ENCODE assay signal across 28 cellular contexts in the genomic region with DNA sequence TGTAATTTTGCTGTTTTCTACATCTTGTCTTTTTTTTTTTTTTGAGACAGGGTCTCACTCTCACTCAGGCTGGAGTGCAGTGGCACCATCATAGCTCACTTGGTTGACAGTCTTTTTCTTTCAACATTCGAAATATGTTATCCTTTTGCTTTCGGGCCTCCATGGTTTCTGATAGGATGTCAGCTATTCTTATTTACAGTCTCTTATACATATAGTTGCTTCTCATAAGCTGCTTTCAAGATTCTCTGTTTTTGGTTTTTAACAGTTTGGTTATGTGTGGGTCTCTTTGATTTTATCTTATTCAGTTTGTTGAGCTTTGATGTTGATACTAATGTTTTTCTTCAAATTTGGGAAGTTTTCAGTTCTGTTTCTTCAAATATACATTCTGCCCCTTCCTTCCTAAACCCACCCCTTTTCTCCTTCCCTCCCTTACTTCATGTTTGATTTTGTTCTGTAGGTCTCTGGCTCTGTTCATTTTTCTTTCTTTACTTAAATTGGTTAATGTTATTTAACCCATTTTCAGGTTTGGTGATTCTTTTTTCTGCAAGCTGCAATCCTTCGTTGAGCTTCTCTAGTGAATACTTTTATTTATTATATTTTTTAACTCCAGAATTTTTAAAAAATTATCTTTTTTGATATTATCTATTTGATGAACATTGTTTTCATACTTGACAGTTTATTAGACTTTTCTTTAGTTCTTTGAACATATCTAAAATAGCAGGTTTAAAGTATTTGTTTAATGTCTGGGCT. TPM values are rescaled to one million over a fixed set of nuclear protein-coding genes. Genes with fewer than 3 reads are reported as not detected.
DNase-seq lines count a peak whose midpoint lies in the region; ATAC-seq, FAIRE-seq and TF ChIP-seq lines count a peak whose summit lies in the region.
"Had no signal": no experiment of that assay in that cellular context is flagged by ENCODE, and none has a peak within 500 bp of the region (broad histone marks: within the 10 kb centered on the region; RNA-seq: fewer than 3 reads in every experiment).

No MANE protein-coding gene starts in this region.

- H2AFZ ChIP-seq in GM12878 (ENCODE audit: control insufficient read depth, low read depth, low read length) = no peak overlapping the region
- H2AFZ ChIP-seq: GM23338, neural progenitor cell had no signal

- H3K27me3 Mint-ChIP-seq in activated CD8-positive, alpha-beta T cell treated with anti-CD3 and anti-CD28 coated beads for 36 hours = no peaks in the 10 kb centered on the region
- no peaks in the 10 kb centered on the region for H3K27me3 Mint-ChIP-seq in activated CD8-positive, alpha-beta T cell treated with anti-CD3 and anti-CD28 coated beads, Interleukin-2, amount 10 ng/mL, durations not matched to agents 7 days and 5 days (ENCODE audit: low read depth)
- H3K27me3 Mint-ChIP-seq: activated CD4-positive, alpha-beta T cell treated with anti-CD3 and anti-CD28 coated beads, Interleukin-2, amount 10 ng/mL, durations not matched to agents 7 days and 5 days; effector memory CD8-positive, alpha-beta T cell had no signal

- H3K4me1 ChIP-seq in GM12878 (ENCODE audit: control insufficient read depth, insufficient read depth, low read length) (peaks cover 6% of the 10 kb centered on the region), pancreas (peaks cover 5 to 12% (median 9%) of the 10 kb centered on the region in 3 donors)
- H3K4me1 ChIP-seq: neural progenitor cell, right lobe of liver had no signal

- 76% methylated on average over 3 of the region's 3 CpGs for WGBS in GM12878 (ENCODE audit: insufficient coverage, insufficient replicate concordance, low lambda C conversion rate, missing lambda C conversion rate)
- WGBS in pancreas, 2 donors = 81 to 82% methylated on average over 3 of the region's 3 CpGs

- no peak for TF ChIP-seq EP300 in GM12878 (IDR thresholded peaks at IDR 0.05; ENCODE audit: borderline replicate concordance in 1 of 2, control insufficient read depth in 1 of 2, low read depth in 2 of 2, low read length in 2 of 2)

- no peaks in the 10 kb centered on the region; the same call in 1 of the 2 replicates for H4K20me1 ChIP-seq in GM12878 (ENCODE audit: control insufficient read depth, insufficient read depth)

- H3K9me3 Mint-ChIP-seq in activated CD8-positive, alpha-beta T cell treated with anti-CD3 and anti-CD28 coated beads for 36 hours = peaks cover 28% of the 10 kb centered on the region
- H3K9me3 Mint-ChIP-seq in activated CD8-positive, alpha-beta T cell treated with anti-CD3 and anti-CD28 coated beads, Interleukin-2, amount 10 ng/mL, durations not matched to agents 7 days and 5 days (ENCODE audit: insufficient read depth) = peaks cover 32% of the 10 kb centered on the region
- H3K9me3 Mint-ChIP-seq: HFFc6 had no signal

- H3K36me3 ChIP-seq in GM12878 (ENCODE audit: control insufficient read depth in 2 of 2, insufficient read depth in 2 of 2, low read length in 1 of 2) (peaks cover 0 to 3% of the 10 kb centered on the region in 2 experiments; a peak in 1 of 4 replicates), pancreas (no peaks in the 10 kb centered on the region)
- H3K36me3 ChIP-seq: heart right ventricle, neural progenitor cell, right lobe of liver, stomach, tibial artery had no signal

- RAD21 ChIA-PET in GM12878 (lab: Charles Lee; ENCODE audit: unreplicated experiment) = interaction anchor here (1.3 to 2.1 kb wide), 2 partner anchors 19 to 110 kb away, joined by 6 to 7 read pairs; partner anchors contain the start of gene SEPTIN7

- H3K9ac ChIP-seq in GM12878 (ENCODE audit: control insufficient read depth, insufficient read depth, low read length) = no peak overlapping the region
- H3K9ac ChIP-seq: neural progenitor cell, SK-N-SH had no signal

- no peak for TF ChIP-seq CTCF in activated CD8-positive, alpha-beta T cell treated with anti-CD3 and anti-CD28 coated beads for 36 hours (IDR thresholded peaks at IDR 0.05)
- TF ChIP-seq CTCF in GM12878 (IDR thresholded peaks at IDR 0.05 in 2 of 3, conservative IDR thresholded peaks at IDR 0.05 in 1 of 3; ENCODE audit: control insufficient read depth in 2 of 3, extremely low read depth in 1 of 3, insufficient read depth in 1 of 3, low read depth in 3 of 3, low read length in 3 of 3) (no peak), pancreas (IDR thresholded peaks at IDR 0.05) (no peak)

- peaks cover 65% of the 10 kb centered on the region for H3K4me1 Mint-ChIP-seq in activated CD8-positive, alpha-beta T cell treated with anti-CD3 and anti-CD28 coated beads for 36 hours (ENCODE audit: low read depth)
- H3K4me1 Mint-ChIP-seq in activated CD8-positive, alpha-beta T cell treated with anti-CD3 and anti-CD28 coated beads, Interleukin-2, amount 10 ng/mL, durations not matched to agents 7 days and 5 days (ENCODE audit: low read depth) = peaks cover 58% of the 10 kb centered on the region
- H3K4me1 Mint-ChIP-seq: neural progenitor cell had no signal

- H3K9me3 ChIP-seq in GM12878 (replicated peaks; ENCODE audit: control insufficient read depth, insufficient read depth, low read length) (peaks cover 22% of the 10 kb centered on the region), pancreas (no peaks in the 10 kb centered on the region)

- H3K27me3 ChIP-seq in GM12878 (replicated peaks in 1 of 2; ENCODE audit: control insufficient read depth in 2 of 2, insufficient read depth in 2 of 2, low read length in 1 of 2) = no peaks in the 10 kb centered on the region
- no peaks in the 10 kb centered on the region for H3K27me3 ChIP-seq in pancreas
- H3K27me3 ChIP-seq: heart right ventricle, neural progenitor cell, right lobe of liver, stomach, tibial artery had no signal

- BruUV-seq in GM12878 (replicated peaks; lab: Mats Ljungman, UMichigan) = no TSS peak

- no peak for TF ChIP-seq RAD21 in GM12878 (IDR thresholded peaks at IDR 0.05; ENCODE audit: insufficient read depth, low read depth, low read length)

- no peak for DNase-seq in activated CD8-positive, alpha-beta T cell treated with anti-CD3 and anti-CD28 coated beads for 36 hours
- DNase-seq in activated CD8-positive, alpha-beta T cell treated with anti-CD3 and anti-CD28 coated beads, Interleukin-2, amount 10 ng/mL, durations not matched to agents 7 days and 5 days = no peak
- DNase-seq in H54 (ENCODE audit: insufficient read length, low spot score) = no peak
- DNase-seq in GM12878 (ENCODE audit: low read depth, low spot score) = no peak
- DNase-seq in pancreas = no peak
- no peak for DNase-seq in cerebellar nuclear complex (lab: John Stamatoyannopoulos, UW)
- DNase-seq in NCI-H510A treated with DMSO at 0.1 percent for 48 hours (lab: John Stamatoyannopoulos, UW) = no peak
- DNase-seq: activated CD4-positive, alpha-beta T cell treated with anti-CD3 and anti-CD28 coated beads, Interleukin-2, amount 10 ng/mL, durations not matched to agents 7 days and 5 days; activated naive CD4-positive, alpha-beta T cell treated with Interleukin-2 at 50 U/mL for 16 hours; CD8-positive, alpha-beta T cell; cortex of kidney; DMS 273 treated with DMSO at 0.1 percent for 48 hours; effector memory CD8-positive, alpha-beta T cell; foreskin fibroblast; heart right ventricle; HFFc6; MV-4-11; NCI-H1436 treated with DMSO at 0.1 percent for 48 hours; NCI-H446 treated with DMSO at 0.1 percent for 48 hours; right lobe of liver; stomach; tibial artery had no signal

- no peak overlapping the region for H3K4me3 Mint-ChIP-seq in activated CD8-positive, alpha-beta T cell treated with anti-CD3 and anti-CD28 coated beads for 36 hours
- no peak overlapping the region for H3K4me3 Mint-ChIP-seq in activated CD8-positive, alpha-beta T cell treated with anti-CD3 and anti-CD28 coated beads, Interleukin-2, amount 10 ng/mL, durations not matched to agents 7 days and 5 days
- H3K4me3 Mint-ChIP-seq: activated CD4-positive, alpha-beta T cell treated with anti-CD3 and anti-CD28 coated beads, Interleukin-2, amount 10 ng/mL, durations not matched to agents 7 days and 5 days; CD8-positive, alpha-beta T cell; GM23338; HFFc6; neural progenitor cell had no signal

- TF ChIP-seq POLR2A in H54 (IDR thresholded peaks at IDR 0.05; ENCODE audit: low read depth, low read length) (no peak), GM12878 (IDR thresholded peaks at IDR 0.05; ENCODE audit: low read depth, low read length) (no peak)

- in situ Hi-C loops in GM12878 (cut with MboI) = no loop called here

- no peak overlapping the region for H3K4me3 ChIP-seq in GM12878
- H3K4me3 ChIP-seq in pancreas = no peak overlapping the region
- H3K4me3 ChIP-seq: GM23338, heart right ventricle, neural progenitor cell, right lobe of liver, stomach, tibial artery had no signal

- peaks cover 99% of the 10 kb centered on the region for H3K79me2 ChIP-seq in GM12878 (ENCODE audit: control insufficient read depth, insufficient read depth, low read length)

- intact Hi-C loops in activated CD8-positive, alpha-beta T cell treated with anti-CD3 and anti-CD28 coated beads for 36 hours (cut with micrococcal nuclease) = no loop called here
- intact Hi-C loops in GM12878 (cut with micrococcal nuclease; ENCODE audit: unreplicated experiment) = no loop called here
- intact Hi-C loops in pancreas (cut with DNase I) = no loop called here

- no peak for ATAC-seq in activated CD8-positive, alpha-beta T cell treated with anti-CD3 and anti-CD28 coated beads for 36 hours
- ATAC-seq in activated CD8-positive, alpha-beta T cell treated with anti-CD3 and anti-CD28 coated beads, Interleukin-2, amount 10 ng/mL, durations not matched to agents 7 days and 5 days = no peak
- ATAC-seq in GM12878 = peak; percentile 21
- ATAC-seq in pancreas = no peak
- no peak for ATAC-seq in HG02870 (IDR thresholded peaks at IDR 0.05; ENCODE audit: unreplicated experiment)
- ATAC-seq: CD8-positive, alpha-beta T cell; effector memory CD8-positive, alpha-beta T cell; GM23338; heart right ventricle; right lobe of liver had no signal

- CTCF ChIA-PET in activated CD8-positive, alpha-beta T cell treated with anti-CD3 and anti-CD28 coated beads for 36 hours (lab: Charles Lee) = interaction anchor here (1.0 to 1.5 kb wide), 6 partner anchors 18 to 110 kb away, joined by 3 to 4 read pairs (median 3); partner anchors contain the start of gene SEPTIN7
- CTCF ChIA-PET in activated CD8-positive, alpha-beta T cell treated with anti-CD3 and anti-CD28 coated beads, Interleukin-2, amount 10 ng/mL, durations not matched to agents 7 days and 5 days (lab: Charles Lee) = interaction anchor here (1.0 to 2.1 kb wide), 2 partner anchors 19 to 95 kb away, joined by 3 to 6 read pairs; partner anchors contain the start of gene SEPTIN7
- CTCF ChIA-PET in GM12878 (lab: Yijun Ruan, JAX) = interaction anchor here (0.8 to 2.3 kb wide), 5 partner anchors 10 to 28 kb away, joined by 3 to 10 read pairs (median 3); no protein-coding TSS in a partner anchor

- FAIRE-seq in H54 (lab: Jason Lieb, UNC) (peak; percentile 78), GM12878 (lab: Jason Lieb, UNC) (no peak), pancreas (lab: Jason Lieb, UNC) (peak; percentile 43)
- FAIRE-seq: A204.1, bronchial epithelial cell had no signal

- H3K36me3 Mint-ChIP-seq in activated CD8-positive, alpha-beta T cell treated with anti-CD3 and anti-CD28 coated beads for 36 hours (ENCODE audit: low read depth) = peaks cover 56% of the 10 kb centered on the region
- peaks cover 62% of the 10 kb centered on the region for H3K36me3 Mint-ChIP-seq in activated CD8-positive, alpha-beta T cell treated with anti-CD3 and anti-CD28 coated beads, Interleukin-2, amount 10 ng/mL, durations not matched to agents 7 days and 5 days (ENCODE audit: low read depth)

- POLR2A ChIA-PET in activated CD8-positive, alpha-beta T cell treated with anti-CD3 and anti-CD28 coated beads for 36 hours (lab: Charles Lee) = interaction anchor here (1.0 to 3.4 kb wide), 2 partner anchors 8 to 20 kb away, joined by 3 to 19 read pairs; partner anchors contain the start of gene SEPTIN7
- POLR2A ChIA-PET in activated CD8-positive, alpha-beta T cell treated with anti-CD3 and anti-CD28 coated beads, Interleukin-2, amount 10 ng/mL, durations not matched to agents 7 days and 5 days (lab: Charles Lee) = interaction anchor here (0.6 to 2.7 kb wide), 2 partner anchors 19 to 50 kb away, joined by 3 to 10 read pairs; partner anchors contain the start of gene SEPTIN7
- POLR2A ChIA-PET in GM12878 (lab: Charles Lee) = interaction anchor here (0.6 to 1.0 kb wide), 4 partner anchors 8 to 93 kb away, joined by 3 to 4 read pairs (median 4); partner anchors contain the start of gene SEPTIN7

- H3K27ac Mint-ChIP-seq in activated CD8-positive, alpha-beta T cell treated with anti-CD3 and anti-CD28 coated beads for 36 hours = peak overlapping the region; percentile 91
- no peak overlapping the region for H3K27ac Mint-ChIP-seq in activated CD8-positive, alpha-beta T cell treated with anti-CD3 and anti-CD28 coated beads, Interleukin-2, amount 10 ng/mL, durations not matched to agents 7 days and 5 days
- H3K27ac Mint-ChIP-seq: activated CD4-positive, alpha-beta T cell treated with anti-CD3 and anti-CD28 coated beads, Interleukin-2, amount 10 ng/mL, durations not matched to agents 7 days and 5 days; neural progenitor cell had no signal

- H3K27ac ChIP-seq in GM12878 (ENCODE audit: control insufficient read depth, insufficient read depth) (no peak overlapping the region), pancreas (no peak overlapping the region)
- H3K27ac ChIP-seq: heart right ventricle, neural progenitor cell, right lobe of liver, stomach, tibial artery had no signal

- 0 out of 2 replicates have a peak overlapping the region, but pooled peaks have one; percentile 57 for H3K4me2 ChIP-seq in GM12878 (ENCODE audit: control insufficient read depth, insufficient read depth)
- H3K4me2 ChIP-seq: GM23338, neural progenitor cell, SK-N-SH had no signal

- SMC1A ChIA-PET in GM12878 (lab: Charles Lee; ENCODE audit: uncharacterized antibody, unreplicated experiment) = interaction anchor here (0.7 to 5.0 kb wide), 7 partner anchors 15 to 110 kb away, joined by 3 to 39 read pairs (median 3); no protein-coding TSS in a partner anchor

RNA-seq across cellular contexts. Expression of gene SEPTIN7, which starts 19.3 kb away (rescaled TPM):
- total RNA-seq in activated CD8-positive, alpha-beta T cell treated with anti-CD3 and anti-CD28 coated beads for 36 hours = 100 to 1,000 TPM; 231 to 235 TPM
- 100 to 1,000 TPM; 269 to 272 TPM for total RNA-seq in activated CD8-positive, alpha-beta T cell treated with anti-CD3 and anti-CD28 coated beads, Interleukin-2, amount 10 ng/mL, durations not matched to agents 7 days and 5 days
- 441 and 485 TPM in 2 replicates for total RNA-seq in GM12878 (2013; cell fraction: nucleolus; rRNA removed)
- total RNA-seq in GM12878 (2014; rRNA removed) = 176 and 273 TPM in 2 replicates
- total RNA-seq in GM12878 (2014; rRNA removed; fragmentation: Illumina TruSeq; extraction: Trizol) = 432 and 434 TPM in 2 replicates
- total RNA-seq in GM12878 (2021) = 247 and 255 TPM in 2 replicates
- polyA plus RNA-seq in GM12878 (2011; ENCODE audit: low read depth) = 160 TPM
- 442 and 688 TPM in 2 replicates for polyA plus RNA-seq in GM12878 (2011; rRNA removed)
- polyA plus RNA-seq in GM12878 (2011; cell fraction: cytosol; rRNA removed) = 101 and 128 TPM in 2 replicates
- 104 and 113 TPM in 2 replicates for polyA plus RNA-seq in GM12878 (2011; cell fraction: nucleus; rRNA removed)
- 292 and 321 TPM in 2 replicates for polyA plus RNA-seq in GM12878 (2012)
- polyA plus RNA-seq in GM12878 (2014; fragmentation: Illumina TruSeq; extraction: Trizol) = 433 and 634 TPM in 2 replicates
- 100 to 1,000 TPM; 770 to 787 TPM for polyA plus RNA-seq in GM12878 (2014; fragmentation: Nextera tagmentation; extraction: Ambion mirVana)
- polyA plus RNA-seq in GM12878 (2014; rRNA removed) = 200 and 244 TPM in 2 replicates
- polyA plus RNA-seq in GM12878 (2016; fragmentation: Nextera tagmentation; extraction: Ambion mirVana) = 100 to 1,000 TPM; 448 to 466 TPM
- 121 and 263 TPM in 2 replicates for polyA minus RNA-seq in GM12878 (2011; rRNA and poly(A)+ RNA removed)
- polyA minus RNA-seq in GM12878 (2011; cell fraction: cytosol; rRNA and poly(A)+ RNA removed) = 76.6 and 86.1 TPM in 2 replicates
- 103 and 156 TPM in 2 replicates for polyA minus RNA-seq in GM12878 (2011; cell fraction: nucleus; rRNA and poly(A)+ RNA removed)
- total RNA-seq in pancreas = 10 to 100 TPM; 27.6 to 75.9 (median 37.7) TPM
- 10 to 100 TPM; 35.7 to 73.5 TPM for polyA plus RNA-seq in pancreas
